ENCODE assay signal across 1 cellular context in the genomic region with DNA sequence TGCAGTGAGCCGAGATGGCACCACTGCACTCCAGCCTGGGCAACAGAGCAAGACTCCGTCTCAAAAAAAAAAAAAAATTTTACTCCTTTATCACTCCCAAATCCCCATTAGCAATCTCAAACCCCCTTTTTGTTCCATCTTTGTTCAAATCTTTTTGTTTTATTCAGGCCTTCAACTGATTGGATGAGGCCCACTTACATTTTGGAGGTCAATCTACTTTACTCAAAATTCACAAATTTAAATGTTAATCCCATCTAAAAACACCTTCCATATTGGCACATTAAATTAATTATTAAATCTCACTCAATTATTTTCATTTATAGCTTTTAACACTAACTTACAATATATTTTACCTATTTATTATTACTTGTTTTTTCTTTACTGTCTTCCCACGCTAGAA.
TF ChIP-seq lines count a peak whose summit lies in the region.

No MANE protein-coding gene starts in this region.

TF ChIP-seq in HCT116, 20 proteins besides CTCF, POLR2A, EP300 and RAD21:
- TF ChIP-seq SRF (IDR thresholded peaks at IDR 0.05; ENCODE audit: low read depth), result no peak
- TF ChIP-seq, protein P1, sequence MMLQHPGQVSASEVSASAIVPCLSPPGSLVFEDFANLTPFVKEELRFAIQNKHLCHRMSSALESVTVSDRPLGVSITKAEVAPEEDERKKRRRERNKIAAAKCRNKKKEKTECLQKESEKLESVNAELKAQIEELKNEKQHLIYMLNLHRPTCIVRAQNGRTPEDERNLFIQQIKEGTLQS (IDR thresholded peaks at IDR 0.05), result no peak
- no peak for TF ChIP-seq REST (IDR thresholded peaks at IDR 0.05; ENCODE audit: low read depth)
- TF ChIP-seq ZNF274 (IDR thresholded peaks at IDR 0.05; ENCODE audit: low read depth, low read length), result no peak
- TF ChIP-seq POLR2AphosphoS5 (IDR thresholded peaks at IDR 0.05; ENCODE audit: low read depth, low read length), result no peak
- TF ChIP-seq SIN3A (IDR thresholded peaks at IDR 0.05; ENCODE audit: low read depth), result no peak
- no peak for TF ChIP-seq CBX3 (IDR thresholded peaks at IDR 0.05; ENCODE audit: low read depth)
- no peak for TF ChIP-seq FOSL1 (IDR thresholded peaks at IDR 0.05; ENCODE audit: low read depth)
- TF ChIP-seq MAX (IDR thresholded peaks at IDR 0.05), result no peak
- no peak for TF ChIP-seq EZH2phosphoT487 (IDR thresholded peaks at IDR 0.05; ENCODE audit: borderline replicate concordance)
- no peak for TF ChIP-seq CEBPB (IDR thresholded peaks at IDR 0.05; ENCODE audit: low read depth)
- no peak for TF ChIP-seq JUND (IDR thresholded peaks at IDR 0.05)
- no peak for TF ChIP-seq EZH2 (IDR thresholded peaks at IDR 0.05)
- TF ChIP-seq, protein P2, sequence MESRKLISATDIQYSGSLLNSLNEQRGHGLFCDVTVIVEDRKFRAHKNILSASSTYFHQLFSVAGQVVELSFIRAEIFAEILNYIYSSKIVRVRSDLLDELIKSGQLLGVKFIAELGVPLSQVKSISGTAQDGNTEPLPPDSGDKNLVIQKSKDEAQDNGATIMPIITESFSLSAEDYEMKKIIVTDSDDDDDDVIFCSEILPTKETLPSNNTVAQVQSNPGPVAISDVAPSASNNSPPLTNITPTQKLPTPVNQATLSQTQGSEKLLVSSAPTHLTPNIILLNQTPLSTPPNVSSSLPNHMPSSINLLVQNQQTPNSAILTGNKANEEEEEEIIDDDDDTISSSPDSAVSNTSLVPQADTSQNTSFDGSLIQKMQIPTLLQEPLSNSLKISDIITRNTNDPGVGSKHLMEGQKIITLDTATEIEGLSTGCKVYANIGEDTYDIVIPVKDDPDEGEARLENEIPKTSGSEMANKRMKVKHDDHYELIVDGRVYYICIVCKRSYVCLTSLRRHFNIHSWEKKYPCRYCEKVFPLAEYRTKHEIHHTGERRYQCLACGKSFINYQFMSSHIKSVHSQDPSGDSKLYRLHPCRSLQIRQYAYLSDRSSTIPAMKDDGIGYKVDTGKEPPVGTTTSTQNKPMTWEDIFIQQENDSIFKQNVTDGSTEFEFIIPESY (IDR thresholded peaks at IDR 0.05; ENCODE audit: extremely low read depth, insufficient replicate concordance, low read length), result no peak
- TF ChIP-seq TCF7L2 (IDR thresholded peaks at IDR 0.05; ENCODE audit: borderline replicate concordance, extremely low read depth, insufficient read depth, insufficient read length), result no peak
